8 cellular contexts compared by ENCODE assay signal in the genomic region with DNA sequence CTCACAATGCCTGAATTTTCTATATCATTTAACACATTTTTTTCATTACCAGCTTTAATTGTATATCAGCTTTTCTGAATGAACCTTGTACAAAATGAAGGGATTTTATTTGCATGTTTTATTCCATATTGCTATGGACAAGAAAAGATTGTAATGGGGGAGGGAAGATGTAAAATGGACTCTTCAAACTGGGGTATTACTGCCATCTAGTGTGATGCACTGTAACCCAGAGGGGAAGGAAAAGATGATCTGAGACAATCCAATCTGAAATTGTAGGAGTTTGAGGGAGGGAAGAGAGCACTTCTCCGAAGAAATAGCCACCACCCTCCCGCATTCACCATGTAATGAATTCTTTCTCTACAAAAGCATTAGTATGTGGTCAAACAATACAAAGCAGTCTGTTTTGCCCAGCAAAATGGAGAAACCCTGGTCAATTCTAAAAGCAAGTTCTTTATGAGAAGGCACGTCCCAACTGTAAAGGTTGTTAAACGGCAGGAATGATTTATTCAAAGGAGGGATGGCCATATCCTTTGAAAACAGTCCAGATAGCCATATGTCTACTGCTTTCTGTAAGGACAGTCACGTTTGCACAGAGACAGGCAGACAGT.
DNase-seq lines count a peak whose midpoint lies in the region; ATAC-seq, FAIRE-seq and TF ChIP-seq lines count a peak whose summit lies in the region.

No MANE protein-coding gene starts in this region.

- no peak overlapping the region for H3K4me2 ChIP-seq in endothelial cell of umbilical vein (ENCODE audit: insufficient read depth, low read length)

- no peaks in the 10 kb centered on the region for H3K9me3 Mint-ChIP-seq in nephron progenitor cell
- no peaks in the 10 kb centered on the region for H3K9me3 Mint-ChIP-seq in activated T-helper 1 cell treated with anti-CD3 and anti-CD28 coated beads, Interleukin-12 subunit alpha, Interleukin-12 subunit beta, Interleukin-2, Interleukin-4 antibody, amounts not matched to agents 30 ng/mL and 10 ng/mL and 1 ng/mL, durations not matched to agents 14 hours and 24 hours and 36 hours

- H3K4me3 ChIP-seq in HEK293 (ENCODE audit: low read depth, low read length) (no peak overlapping the region), endothelial cell of umbilical vein (replicated peaks in 1 of 3; ENCODE audit: insufficient read depth in 1 of 3, low read depth in 1 of 3, low read length in 3 of 3) (no peak overlapping the region)

- no peaks in the 10 kb centered on the region for H3K27me3 Mint-ChIP-seq in nephron progenitor cell (ENCODE audit: low read depth, poor library complexity)
- H3K27me3 Mint-ChIP-seq in activated T-helper 1 cell treated with anti-CD3 and anti-CD28 coated beads, Interleukin-12 subunit alpha, Interleukin-12 subunit beta, Interleukin-2, Interleukin-4 antibody, amounts not matched to agents 30 ng/mL and 10 ng/mL and 1 ng/mL, durations not matched to agents 14 hours and 24 hours and 36 hours (ENCODE audit: insufficient read depth), result no peaks in the 10 kb centered on the region

- CTCF ChIA-PET in HEK293 (lab: Yijun Ruan, JAX) (interaction anchor here (0.7 to 0.8 kb wide), 4 partner anchors 14 to 1611 kb away, joined by 3 to 5 read pairs (median 3); no protein-coding TSS in a partner anchor), endothelial cell of umbilical vein (lab: Charles Lee) (interaction anchor here (0.8 to 1.4 kb wide), 3 partner anchors 14 to 1858 kb away, joined by 3 to 4 read pairs (median 3); no protein-coding TSS in a partner anchor)

- dilution Hi-C loops in endothelial cell of umbilical vein (cut with MboI; ENCODE audit: extremely low pct_ligation_motif_present, low sequenced_read_pairs), result no loop called here

- no peaks in the 10 kb centered on the region for H3K79me2 ChIP-seq in endothelial cell of umbilical vein (ENCODE audit: control insufficient read depth, insufficient read depth, low read length)

- H3K27ac ChIP-seq in HEK293 (ENCODE audit: extremely low read depth, low read depth, low read length) (no peak overlapping the region), endothelial cell of umbilical vein (ENCODE audit: insufficient read depth, low read depth, low read length) (no peak overlapping the region)

- H3K4me1 ChIP-seq in HEK293 (ENCODE audit: control insufficient read depth, insufficient read depth, low read length), result peaks cover 2% of the 10 kb centered on the region; the same call in 1 of the 2 replicates
- no peaks in the 10 kb centered on the region for H3K4me1 ChIP-seq in endothelial cell of umbilical vein (ENCODE audit: control insufficient read depth, extremely low read depth, insufficient read depth, low read length)

- POLR2A ChIA-PET in HEK293 (lab: Yijun Ruan, JAX) (interaction anchor here (0.5 kb wide), 1 partner anchor 1754 kb away, joined by 3 read pairs; no protein-coding TSS in a partner anchor), endothelial cell of umbilical vein (lab: Charles Lee) (interaction anchor here (0.8 kb wide), 1 partner anchor 1853 kb away, joined by 3 read pairs; a partner anchor contains a TSS)

- H3K36me3 Mint-ChIP-seq in nephron progenitor cell (ENCODE audit: low read depth), result no peaks in the 10 kb centered on the region
- no peaks in the 10 kb centered on the region for H3K36me3 Mint-ChIP-seq in activated T-helper 1 cell treated with anti-CD3 and anti-CD28 coated beads, Interleukin-12 subunit alpha, Interleukin-12 subunit beta, Interleukin-2, Interleukin-4 antibody, amounts not matched to agents 30 ng/mL and 10 ng/mL and 1 ng/mL, durations not matched to agents 14 hours and 24 hours and 36 hours (ENCODE audit: low read depth)

- no peaks in the 10 kb centered on the region for H3K27me3 ChIP-seq in endothelial cell of umbilical vein (ENCODE audit: control insufficient read depth in 2 of 2, insufficient read depth in 2 of 2, low read length in 2 of 2)

- DNase-seq in NCI-H748 treated with DMSO at 0.1 percent for 48 hours (lab: John Stamatoyannopoulos, UW) (peak; percentile 80), endothelial cell of umbilical vein (ENCODE audit: low read depth, low spot score) (peak; percentile 69), nephron progenitor cell (peak; percentile 3), omental fat pad (ENCODE audit: low spot score) (no peak), mucosa of gallbladder (ENCODE audit: low spot score) (no peak)
- no peak for DNase-seq in activated T-helper 1 cell treated with anti-CD3 and anti-CD28 coated beads, Interleukin-12 subunit alpha, Interleukin-12 subunit beta, Interleukin-2, Interleukin-4 antibody, amounts not matched to agents 30 ng/mL and 10 ng/mL and 1 ng/mL, durations not matched to agents 14 hours and 24 hours and 36 hours (ENCODE audit: low spot score)

- intact Hi-C loops in endothelial cell of umbilical vein (cut with micrococcal nuclease), result loop anchor here (1.0 kb wide), 2 partner anchors 619 to 1859 kb away; no protein-coding TSS in a partner anchor
- intact Hi-C loops in activated T-helper 1 cell treated with anti-CD3 and anti-CD28 coated beads, Interleukin-12 subunit alpha, Interleukin-12 subunit beta, Interleukin-2, Interleukin-4 antibody, amounts not matched to agents 30 ng/mL and 10 ng/mL and 1 ng/mL, durations not matched to agents 14 hours and 24 hours and 36 hours (cut with micrococcal nuclease), result no loop called here

- no peaks in the 10 kb centered on the region for H4K20me1 ChIP-seq in endothelial cell of umbilical vein (replicated peaks; ENCODE audit: control insufficient read depth, extremely low read depth, insufficient read depth, low read length)

- BruUV-seq in endothelial cell of umbilical vein (replicated peaks; lab: Mats Ljungman, UMichigan), result no TSS peak

- H2AFZ ChIP-seq in endothelial cell of umbilical vein (ENCODE audit: low read depth, low read length), result no peak overlapping the region

- no peak overlapping the region for H3K4me3 Mint-ChIP-seq in nephron progenitor cell
- no peak overlapping the region for H3K4me3 Mint-ChIP-seq in activated T-helper 1 cell treated with anti-CD3 and anti-CD28 coated beads, Interleukin-12 subunit alpha, Interleukin-12 subunit beta, Interleukin-2, Interleukin-4 antibody, amounts not matched to agents 30 ng/mL and 10 ng/mL and 1 ng/mL, durations not matched to agents 14 hours and 24 hours and 36 hours

- no peaks in the 10 kb centered on the region for H3K9me1 ChIP-seq in endothelial cell of umbilical vein (replicated peaks; ENCODE audit: control insufficient read depth, extremely low read depth, insufficient read depth, low read length)

- no peak overlapping the region for H3K9ac ChIP-seq in endothelial cell of umbilical vein (replicated peaks; ENCODE audit: extremely low read depth, insufficient read depth, low read length)

- H3K27ac Mint-ChIP-seq in nephron progenitor cell, result peak overlapping the region; percentile 27
- H3K27ac Mint-ChIP-seq in activated T-helper 1 cell treated with anti-CD3 and anti-CD28 coated beads, Interleukin-12 subunit alpha, Interleukin-12 subunit beta, Interleukin-2, Interleukin-4 antibody, amounts not matched to agents 30 ng/mL and 10 ng/mL and 1 ng/mL, durations not matched to agents 14 hours and 24 hours and 36 hours, result no peak overlapping the region

- H3K4me1 Mint-ChIP-seq in nephron progenitor cell, result peaks cover 51% of the 10 kb centered on the region
- H3K4me1 Mint-ChIP-seq in activated T-helper 1 cell treated with anti-CD3 and anti-CD28 coated beads, Interleukin-12 subunit alpha, Interleukin-12 subunit beta, Interleukin-2, Interleukin-4 antibody, amounts not matched to agents 30 ng/mL and 10 ng/mL and 1 ng/mL, durations not matched to agents 14 hours and 24 hours and 36 hours (ENCODE audit: low read depth), result no peaks in the 10 kb centered on the region

- H3K9me3 ChIP-seq in HEK293 (ENCODE audit: control insufficient read depth, insufficient read depth, low read depth, low read length), result no peaks in the 10 kb centered on the region
- H3K9me3 ChIP-seq in endothelial cell of umbilical vein (replicated peaks; ENCODE audit: control insufficient read depth, insufficient read depth, low read length), result no peaks in the 10 kb centered on the region

- peak; percentile 54 for FAIRE-seq in endothelial cell of umbilical vein (lab: Jason Lieb, UNC)

- ATAC-seq in omental fat pad (ENCODE audit: low FRiP score), result no peak
- ATAC-seq in HG02970 (IDR thresholded peaks at IDR 0.05; ENCODE audit: low FRiP score, unreplicated experiment), result no peak

- no peak for TF ChIP-seq CTCF in HEK293 (tag by site-specific recombination; IDR thresholded peaks at IDR 0.05)
- peak; percentile 34 to 48 for TF ChIP-seq CTCF in endothelial cell of umbilical vein (IDR thresholded peaks at IDR 0.05; ENCODE audit: extremely low read depth in 1 of 2, insufficient read depth in 1 of 2, low read depth in 1 of 2, low read length in 2 of 2)
- TF ChIP-seq CTCF in nephron progenitor cell (IDR thresholded peaks at IDR 0.05), result peak; percentile 49
- TF ChIP-seq CTCF in omental fat pad (IDR thresholded peaks at IDR 0.05), result no peak

- no peak for TF ChIP-seq POLR2A in endothelial cell of umbilical vein (IDR thresholded peaks at IDR 0.05; ENCODE audit: low read depth, low read length)

- H3K36me3 ChIP-seq in HEK293 (ENCODE audit: control insufficient read depth in 2 of 2, insufficient read depth in 1 of 2, low read length in 2 of 2), result no peaks in the 10 kb centered on the region
- no peaks in the 10 kb centered on the region for H3K36me3 ChIP-seq in endothelial cell of umbilical vein (ENCODE audit: control insufficient read depth in 2 of 2, extremely low read depth in 1 of 2, insufficient read depth in 2 of 2, low read length in 2 of 2)

TF ChIP-seq in HEK293, 187 proteins besides CTCF, POLR2A, EP300 and RAD21:
- TF ChIP-seq ZNF654 (tag by site-specific recombination; IDR thresholded peaks at IDR 0.05; ENCODE audit: low read depth) (peak; percentile 31), BCL11A (tag by site-specific recombination; IDR thresholded peaks at IDR 0.05; ENCODE audit: low read depth) (no peak)

TF ChIP-seq in endothelial cell of umbilical vein, 7 proteins besides CTCF, POLR2A, EP300 and RAD21:
- TF ChIP-seq POLR2AphosphoS5 (IDR thresholded peaks at IDR 0.05; ENCODE audit: insufficient read depth, low read depth, low read length) (no peak), GATA2 (IDR thresholded peaks at IDR 0.05; ENCODE audit: insufficient read depth, insufficient read length, low read depth, low read length) (no peak), EZH2 (IDR thresholded peaks at IDR 0.05; ENCODE audit: borderline replicate concordance, low read depth, low read length, severe bottlenecking) (no peak), JUN (IDR thresholded peaks at IDR 0.05; ENCODE audit: borderline replicate concordance, insufficient read depth, insufficient read length, low read depth) (no peak), MYC (IDR thresholded peaks at IDR 0.05; ENCODE audit: low read depth, low read length) (no peak), FOS (IDR thresholded peaks at IDR 0.05; ENCODE audit: borderline replicate concordance, insufficient read depth, low read length) (no peak)
- TF ChIP-seq, protein P1, sequence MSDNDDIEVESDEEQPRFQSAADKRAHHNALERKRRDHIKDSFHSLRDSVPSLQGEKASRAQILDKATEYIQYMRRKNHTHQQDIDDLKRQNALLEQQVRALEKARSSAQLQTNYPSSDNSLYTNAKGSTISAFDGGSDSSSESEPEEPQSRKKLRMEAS (IDR thresholded peaks at IDR 0.05; ENCODE audit: insufficient read depth, insufficient read length), result no peak

Comparison
In these comparisons a context has a peak if more than half of its experiments do, and no peak if none do; other contexts are left out.
1. CTCF ChIP-seq: peak in endothelial cell of umbilical vein (2 of 2) and nephron progenitor cell (single experiment); none in HEK293 (single experiment) and omental fat pad (0 of 3).
2. DNase-seq: peak in NCI-H748 treated with DMSO at 0.1 percent for 48 hours (single experiment), endothelial cell of umbilical vein (single experiment) and nephron progenitor cell (single experiment); none in activated T-helper 1 cell treated with anti-CD3 and anti-CD28 coated beads, Interleukin-12 subunit alpha, Interleukin-12 subunit beta, Interleukin-2, Interleukin-4 antibody, amounts not matched to agents 30 ng/mL and 10 ng/mL and 1 ng/mL, durations not matched to agents 14 hours and 24 hours and 36 hours (single experiment), omental fat pad (single experiment) and mucosa of gallbladder (single experiment).